ENCODE assay signal across 33 cellular contexts in the genomic region with DNA sequence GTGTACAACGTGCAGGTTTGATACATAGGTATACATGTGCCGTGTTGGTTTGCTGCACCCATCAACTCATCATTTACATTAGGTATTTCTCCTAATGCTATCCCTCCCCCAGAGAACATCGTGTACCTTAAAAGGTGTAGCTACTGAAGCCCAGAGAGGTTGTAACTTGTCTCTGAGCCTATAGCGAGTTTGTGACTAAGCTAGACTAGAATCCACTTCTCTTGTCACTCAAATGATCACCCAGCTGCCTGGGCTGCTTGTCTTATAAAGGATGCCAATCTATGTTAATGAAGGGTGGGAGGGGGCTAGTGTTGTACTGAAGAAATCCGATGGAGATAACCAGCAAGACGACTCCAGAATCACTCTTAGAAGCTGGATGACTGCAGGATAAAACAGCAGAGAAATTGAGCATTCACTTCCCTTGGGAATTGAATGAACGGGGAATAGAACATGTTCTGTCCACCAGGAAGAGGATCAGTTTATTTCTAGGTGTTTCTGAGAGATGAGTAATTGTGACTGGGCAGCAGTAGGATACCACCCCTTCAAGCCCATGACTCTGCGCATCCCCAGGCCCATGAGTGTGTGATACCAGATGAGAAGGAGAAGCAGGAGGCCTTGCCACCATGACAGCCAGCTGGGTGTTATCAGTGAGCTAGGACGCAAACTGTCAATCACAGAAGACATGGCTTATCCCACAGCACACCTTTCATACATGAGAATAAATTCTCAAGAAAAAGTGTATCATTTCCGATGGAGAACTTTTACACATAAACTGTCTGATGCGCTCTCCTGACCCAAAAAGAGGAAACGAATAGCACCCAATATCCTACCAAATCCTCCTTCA.
DNase-seq lines count a peak whose midpoint lies in the region; ATAC-seq, FAIRE-seq and TF ChIP-seq lines count a peak whose summit lies in the region.
"Had no signal": no experiment of that assay in that cellular context is flagged by ENCODE, and none has a peak within 500 bp of the region (broad histone marks: within the 10 kb centered on the region; RNA-seq: fewer than 3 reads in every experiment).

No MANE protein-coding gene starts in this region.

- 93% methylated on average over 12 of the region's 12 CpGs for WGBS in GM23248 (ENCODE audit: low coverage in 1 of 2, low lambda C conversion rate in 2 of 2, missing lambda C conversion rate in 2 of 2), 2 experiments
- 80 to 91% (median 85%) methylated on average over 12 of the region's 12 CpGs for WGBS in stomach, 5 donors

- no peaks in the 10 kb centered on the region for H3K9me3 ChIP-seq in GM23248 (ENCODE audit: low read depth)
- H3K9me3 ChIP-seq in stomach = no peaks in the 10 kb centered on the region
- H3K9me3 ChIP-seq: adrenal gland, Caco-2, gastroesophageal sphincter, testis, uterus had no signal

- peak overlapping the region; percentile 39 for H3K4me2 ChIP-seq in GM23248 (ENCODE audit: unreplicated experiment)
- H3K4me2 ChIP-seq: neural progenitor cell had no signal

- H3K4me3 Mint-ChIP-seq in nephron progenitor cell = no peak overlapping the region
- H3K4me3 Mint-ChIP-seq: activated CD4-positive, alpha-beta T cell treated with anti-CD3 and anti-CD28 coated beads for 36 hours; activated CD8-positive, alpha-beta T cell treated with anti-CD3 and anti-CD28 coated beads, Interleukin-2, amount 10 ng/mL, durations not matched to agents 7 days and 5 days; activated naive CD4-positive, alpha-beta T cell treated with anti-CD3 and anti-CD28 coated beads, Interleukin-2, amount 10 ng/mL, durations not matched to agents 7 days and 5 days; dendritic cell treated with granulocyte-macrophage colony-stimulating factor and Interleukin-4, amounts not matched to agents 40 ng/mL and 50 ng/mL, for 4 days; endodermal cell; immature natural killer cell; memory B cell; neural progenitor cell had no signal

- H3K27ac ChIP-seq in 22Rv1 = 0 out of 2 replicates have a peak overlapping the region, but pooled peaks have one; percentile 56
- H3K27ac ChIP-seq in GM23248 = 0 out of 2 replicates have a peak overlapping the region, but pooled peaks have one; percentile 67
- H3K27ac ChIP-seq in stomach = no peak overlapping the region
- H3K27ac ChIP-seq: adrenal gland, gastroesophageal sphincter, neural progenitor cell, parathyroid adenoma, testis, uterus had no signal

- in situ Hi-C loops in GM23248 (cut with MboI) = loop anchor here (25.0 kb wide), 1 partner anchor 206 kb away; no protein-coding TSS in a partner anchor

- H4K20me1 ChIP-seq in GM23248 (ENCODE audit: insufficient read depth) = no peaks in the 10 kb centered on the region

- peaks cover 18% of the 10 kb centered on the region for H3K4me1 Mint-ChIP-seq in nephron progenitor cell
- H3K4me1 Mint-ChIP-seq: activated CD4-positive, alpha-beta T cell treated with anti-CD3 and anti-CD28 coated beads for 36 hours; activated naive CD4-positive, alpha-beta T cell treated with anti-CD3 and anti-CD28 coated beads, Interleukin-2, amount 10 ng/mL, durations not matched to agents 7 days and 5 days; immature natural killer cell had no signal

- H2AFZ ChIP-seq in GM23248 = no peak overlapping the region
- H2AFZ ChIP-seq: neural progenitor cell, parathyroid adenoma had no signal

- no peaks in the 10 kb centered on the region for H3K9me2 ChIP-seq in GM23248 (ENCODE audit: insufficient read depth)

- H3K79me2 ChIP-seq in GM23248 (ENCODE audit: insufficient read depth) = no peaks in the 10 kb centered on the region
- H3K79me2 ChIP-seq: parathyroid adenoma had no signal

- TF ChIP-seq CTCF in 22Rv1 (IDR thresholded peaks at IDR 0.05) (no peak), bronchial epithelial cell (IDR thresholded peaks at IDR 0.05; ENCODE audit: insufficient read depth, low read length, severe bottlenecking) (no peak), nephron progenitor cell (IDR thresholded peaks at IDR 0.05) (no peak), stomach (IDR thresholded peaks at IDR 0.05) (no peak)

- H3K9ac ChIP-seq in GM23248 = no peak overlapping the region
- H3K9ac ChIP-seq: neural progenitor cell, parathyroid adenoma had no signal

- H3K27me3 ChIP-seq in GM23248 (replicated peaks; ENCODE audit: insufficient read depth) (no peaks in the 10 kb centered on the region), bronchial epithelial cell (ENCODE audit: control insufficient read depth, insufficient read depth, low read length) (no peaks in the 10 kb centered on the region), stomach (no peaks in the 10 kb centered on the region)
- H3K27me3 ChIP-seq: adrenal gland, gastroesophageal sphincter, neural progenitor cell, testis, uterus had no signal

- H3F3A ChIP-seq in GM23248 (ENCODE audit: insufficient read depth) = peaks cover 7% of the 10 kb centered on the region; the same call in 1 of the 2 replicates

- H3K27me3 Mint-ChIP-seq in nephron progenitor cell (ENCODE audit: low read depth, poor library complexity) = peaks cover 4% of the 10 kb centered on the region
- H3K27me3 Mint-ChIP-seq: activated naive CD4-positive, alpha-beta T cell treated with anti-CD3 and anti-CD28 coated beads, Interleukin-2, amount 10 ng/mL, durations not matched to agents 7 days and 5 days; dendritic cell treated with granulocyte-macrophage colony-stimulating factor and Interleukin-4, amounts not matched to agents 40 ng/mL and 50 ng/mL, for 4 days; memory B cell had no signal

- H3K36me3 ChIP-seq in GM23248 (ENCODE audit: low read depth) (no peaks in the 10 kb centered on the region), bronchial epithelial cell (ENCODE audit: control insufficient read depth, insufficient read depth, low read length) (no peaks in the 10 kb centered on the region), stomach (no peaks in the 10 kb centered on the region)
- H3K36me3 ChIP-seq: adrenal gland, gastroesophageal sphincter, neural progenitor cell, uterus had no signal

- no peak overlapping the region for H3K4me3 ChIP-seq in GM23248
- H3K4me3 ChIP-seq in bronchial epithelial cell (ENCODE audit: low read depth, low read length) = no peak overlapping the region
- no peak overlapping the region for H3K4me3 ChIP-seq in stomach
- H3K4me3 ChIP-seq: adrenal gland, gastroesophageal sphincter, neural progenitor cell, testis, uterus had no signal

- H3K27ac Mint-ChIP-seq in nephron progenitor cell = peak overlapping the region; percentile 34
- H3K27ac Mint-ChIP-seq: activated CD4-positive, alpha-beta T cell treated with anti-CD3 and anti-CD28 coated beads for 36 hours; activated CD8-positive, alpha-beta T cell treated with anti-CD3 and anti-CD28 coated beads, Interleukin-2, amount 10 ng/mL, durations not matched to agents 7 days and 5 days; activated naive CD4-positive, alpha-beta T cell treated with anti-CD3 and anti-CD28 coated beads, Interleukin-2, amount 10 ng/mL, durations not matched to agents 7 days and 5 days; dendritic cell treated with granulocyte-macrophage colony-stimulating factor and Interleukin-4, amounts not matched to agents 40 ng/mL and 50 ng/mL, for 4 days; endodermal cell; immature natural killer cell; memory B cell; neural progenitor cell had no signal

- no peaks in the 10 kb centered on the region for H3K9me3 Mint-ChIP-seq in nephron progenitor cell
- H3K9me3 Mint-ChIP-seq: activated naive CD4-positive, alpha-beta T cell treated with anti-CD3 and anti-CD28 coated beads, Interleukin-2, amount 10 ng/mL, durations not matched to agents 7 days and 5 days; dendritic cell treated with granulocyte-macrophage colony-stimulating factor and Interleukin-4, amounts not matched to agents 40 ng/mL and 50 ng/mL, for 4 days; endodermal cell; immature natural killer cell; memory B cell; neural progenitor cell had no signal

- intact Hi-C loops in stomach (cut with DNase I; ENCODE audit: low total_unique reads) = no loop called here

- H3K4me1 ChIP-seq in GM23248 (ENCODE audit: insufficient read depth) (peaks cover 21% of the 10 kb centered on the region), stomach (peaks cover 0 to 12% (median 7%) of the 10 kb centered on the region in 4 donors)
- H3K4me1 ChIP-seq: adrenal gland, Caco-2, neural progenitor cell, testis, uterus had no signal

- no peak for TF ChIP-seq EP300 in stomach (IDR thresholded peaks at IDR 0.05)

- no peaks in the 10 kb centered on the region for H3K36me3 Mint-ChIP-seq in nephron progenitor cell (ENCODE audit: low read depth)
- H3K36me3 Mint-ChIP-seq: activated naive CD4-positive, alpha-beta T cell treated with anti-CD3 and anti-CD28 coated beads, Interleukin-2, amount 10 ng/mL, durations not matched to agents 7 days and 5 days; immature natural killer cell; memory B cell; neural progenitor cell had no signal

- TF ChIP-seq POLR2A in stomach (IDR thresholded peaks at IDR 0.05) = no peak

- no peak for ATAC-seq in GM18868 (IDR thresholded peaks at IDR 0.05; ENCODE audit: unreplicated experiment)
- ATAC-seq: activated CD4-positive, alpha-beta T cell treated with anti-CD3 and anti-CD28 coated beads for 36 hours; activated CD8-positive, alpha-beta T cell treated with anti-CD3 and anti-CD28 coated beads, Interleukin-2, amount 10 ng/mL, durations not matched to agents 7 days and 5 days; gastroesophageal sphincter; Panc1 had no signal

- no peak for FAIRE-seq in bronchial epithelial cell (lab: Jason Lieb, UNC)
- FAIRE-seq: small intestine had no signal

- no peak for DNase-seq in GM23248
- DNase-seq in bronchial epithelial cell (ENCODE audit: low read depth) = peak; percentile 88
- DNase-seq in nephron progenitor cell = no peak
- DNase-seq in stomach = no peak
- no peak for DNase-seq in activated effector memory CD4-positive, alpha-beta T cell treated with anti-CD3 and anti-CD28 coated beads, Interleukin-2, amount 50 U/mL, for 16 hours
- DNase-seq: activated CD4-positive, alpha-beta T cell treated with anti-CD3 and anti-CD28 coated beads for 36 hours; activated CD8-positive, alpha-beta T cell treated with anti-CD3 and anti-CD28 coated beads, Interleukin-2, amount 10 ng/mL, durations not matched to agents 7 days and 5 days; activated naive CD4-positive, alpha-beta T cell treated with anti-CD3 and anti-CD28 coated beads, Interleukin-2, amount 10 ng/mL, durations not matched to agents 7 days and 5 days; adrenal gland; C1 segment of cervical spinal cord; Caco-2; DND-41; endodermal cell; hypothalamus; immature natural killer cell; IMR-90; NCI-H2107; NCI-H524 treated with DMSO at 0.1 percent for 48 hours; retina; small intestine; stimulated activated CD4-positive, alpha-beta T cell treated with anti-CD3 and anti-CD28 coated beads, Interleukin-1b, Interleukin-23, amount 100 ng/mL, for 48 hours; stimulated activated naive CD4-positive, alpha-beta T cell treated with Interleukin-2 at 50 U/mL for 16 hours; SW 1271; testis; uterus had no signal

Comparison
In these comparisons a context has a peak if more than half of its experiments do, and no peak if none do; other contexts are left out.
1. H3K27ac ChIP-seq: peak in 22Rv1 (single experiment) and GM23248 (single experiment); none in stomach (0 of 5).